Comparison of ENCODE assay signal across 12 cellular contexts in the genomic region with DNA sequence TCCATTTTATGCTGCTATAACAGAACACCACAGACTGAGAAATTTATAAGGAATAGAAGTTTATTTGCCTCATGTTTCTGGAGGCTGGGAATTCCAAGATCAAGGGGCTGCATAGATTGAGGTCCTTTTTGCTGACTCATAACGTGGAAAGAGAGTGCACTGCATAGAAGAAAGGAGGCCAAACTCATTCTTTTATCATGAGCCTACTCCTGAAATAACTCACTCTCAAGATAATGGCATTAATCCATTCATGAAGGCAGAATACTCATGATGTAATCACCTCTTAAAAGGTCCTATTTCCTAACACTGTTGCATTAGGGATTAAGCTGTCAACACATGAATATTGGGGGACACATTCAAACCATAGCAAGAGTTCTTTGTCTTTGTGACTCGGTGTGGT.
DNase-seq lines count a peak whose midpoint lies in the region; TF ChIP-seq lines count a peak whose summit lies in the region.
"Had no signal": no experiment of that assay in that cellular context is flagged by ENCODE, and none has a peak within 500 bp of the region (broad histone marks: within the 10 kb centered on the region; RNA-seq: fewer than 3 reads in every experiment).

No MANE protein-coding gene starts in this region.

- H3K4me1 ChIP-seq in transverse colon, result peaks cover 0 to 13% (median 1%) of the 10 kb centered on the region in 4 donors
- H3K4me1 ChIP-seq: upper lobe of right lung had no signal

- H3K4me3 Mint-ChIP-seq in nephron, result no peak overlapping the region
- H3K4me3 Mint-ChIP-seq: T-helper 1 cell treated with Interleukin-12 subunit alpha and Interleukin-12 subunit beta and Interleukin-4 antibody, amounts not matched to agents 30 μg/mL and 1 μg/mL, for 36 hours had no signal

- no peaks in the 10 kb centered on the region for H3K27me3 ChIP-seq in transverse colon
- H3K27me3 ChIP-seq: upper lobe of right lung had no signal

- 55 to 67% methylated on average over 2 of the region's 2 CpGs for WGBS in transverse colon (ENCODE audit: low coverage in 1 of 2), 2 donors

- TF ChIP-seq CTCF in epithelial cell of esophagus (IDR thresholded peaks at IDR 0.05; ENCODE audit: insufficient read depth, low read depth, low read length, missing control alignments), result no peak
- no peak for TF ChIP-seq CTCF in nephron (IDR thresholded peaks at IDR 0.05; ENCODE audit: unreplicated experiment in 3 of 3)
- TF ChIP-seq CTCF in transverse colon (IDR thresholded peaks at IDR 0.05), result no peak

- peaks cover 16% of the 10 kb centered on the region for H3K9me3 Mint-ChIP-seq in nephron

- H3K36me3 Mint-ChIP-seq in nephron (ENCODE audit: low read depth), result peaks cover 13% of the 10 kb centered on the region

- DNase-seq in EH (ENCODE audit: low read depth) (peak; percentile 84), NCI-H226 (peak; percentile 96), epithelial cell of esophagus (ENCODE audit: low read depth) (peak; percentile 61), NCI-H2107 treated with DMSO at 0.1 percent for 48 hours (lab: John Stamatoyannopoulos, UW; ENCODE audit: unreplicated experiment) (no peak), AML-193 (lab: John Stamatoyannopoulos, UW) (no peak), transverse colon (no peak), HuH-7.5 (ENCODE audit: low spot score) (no peak)
- DNase-seq: central memory CD4-positive, alpha-beta T cell; DMS53; upper lobe of right lung had no signal

- TF ChIP-seq EP300 in transverse colon (IDR thresholded peaks at IDR 0.05; ENCODE audit: low read depth), result no peak

- H3K27me3 Mint-ChIP-seq in nephron (ENCODE audit: low read depth), result peaks cover 5% of the 10 kb centered on the region

- no peaks in the 10 kb centered on the region for H3K9me3 ChIP-seq in transverse colon
- H3K9me3 ChIP-seq: upper lobe of right lung had no signal

- H3K27ac Mint-ChIP-seq in nephron, result peak overlapping the region in 2 of 3 experiments; percentile 69 to 89
- H3K27ac Mint-ChIP-seq: T-helper 1 cell treated with Interleukin-12 subunit alpha and Interleukin-12 subunit beta and Interleukin-4 antibody, amounts not matched to agents 30 μg/mL and 1 μg/mL, for 36 hours had no signal

- no peak for TF ChIP-seq POLR2A in transverse colon (IDR thresholded peaks at IDR 0.05)

- H3K4me3 ChIP-seq in epithelial cell of esophagus (ENCODE audit: low read length) (no peak overlapping the region), transverse colon (no peak overlapping the region)
- H3K4me3 ChIP-seq: upper lobe of right lung had no signal

- H3K27ac ChIP-seq in transverse colon, result no peak overlapping the region
- H3K27ac ChIP-seq: upper lobe of right lung had no signal

- in situ Hi-C loops in transverse colon (cut with MboI; ENCODE audit: low pct_ligation_motif_present in 1 of 4, low pct_unique_long_range_greater_than_20kb in 1 of 4, low sequenced_read_pairs in 3 of 4), result no loop called here

- H3K4me1 Mint-ChIP-seq in nephron, result peaks cover 13% of the 10 kb centered on the region

- intact Hi-C loops in transverse colon (cut with DNase I; ENCODE audit: low total_unique reads), result no loop called here

- no peaks in the 10 kb centered on the region for H3K36me3 ChIP-seq in transverse colon
- H3K36me3 ChIP-seq: upper lobe of right lung had no signal

Comparison
In these comparisons a context has a peak if more than half of its experiments do, and no peak if none do; other contexts are left out.
1. DNase-seq: peak in EH (single experiment), NCI-H226 (single experiment) and epithelial cell of esophagus (single experiment); none in NCI-H2107 treated with DMSO at 0.1 percent for 48 hours (single experiment), AML-193 (0 of 2), transverse colon (single experiment) and HuH-7.5 (single experiment).